28 cellular contexts compared by ENCODE assay signal in genomic region chr3:170027691-170028102, GRCh38. TPM values are rescaled to one million over a fixed set of nuclear protein-coding genes. Genes with fewer than 3 reads are reported as not detected.
A peak's percentile ranks its signal among the peaks of the same experiment; 100 is the strongest.
DNase-seq lines count a peak whose midpoint lies in the region; ATAC-seq, FAIRE-seq and TF ChIP-seq lines count a peak whose summit lies in the region.
"Had no signal": no experiment of that assay in that cellular context is flagged by ENCODE, and none has a peak within 500 bp of the region (broad histone marks: within the 10 kb centered on the region; RNA-seq: fewer than 3 reads in every experiment).

No MANE protein-coding gene starts in this region.

- ATAC-seq in activated CD4-positive, alpha-beta T cell treated with anti-CD3 and anti-CD28 coated beads for 36 hours: peak; percentile 71
- ATAC-seq in K562 (no peak), GM18520 (IDR thresholded peaks at IDR 0.05; ENCODE audit: unreplicated experiment) (no peak)
- ATAC-seq: HCT116 had no signal

- no peaks in the 10 kb centered on the region for H4K20me1 ChIP-seq in K562 (replicated peaks; ENCODE audit: control insufficient read depth, insufficient read depth, low read length)

- WGBS in K562 (ENCODE audit: insufficient coverage, low coverage, missing lambda C conversion rate): 7% methylated on average over 2 of the region's 2 CpGs

- no peaks in the 10 kb centered on the region for H3K36me3 Mint-ChIP-seq in activated CD4-positive, alpha-beta T cell treated with anti-CD3 and anti-CD28 coated beads for 36 hours (ENCODE audit: low read depth)
- peaks cover 8% of the 10 kb centered on the region for H3K36me3 Mint-ChIP-seq in T-helper 1 cell treated with Interleukin-12 subunit alpha and Interleukin-12 subunit beta and Interleukin-4 antibody, amounts not matched to agents 30 μg/mL and 1 μg/mL, for 36 hours (ENCODE audit: low read depth)

- TF ChIP-seq CTCF in GM12865 (IDR thresholded peaks at IDR 0.05; ENCODE audit: insufficient read depth, low read depth, low read length, missing control alignments) (no peak), K562 (IDR thresholded peaks at IDR 0.05 in 2 of 3, conservative IDR thresholded peaks at IDR 0.05 in 1 of 3; ENCODE audit: insufficient read depth in 2 of 3, low read depth in 1 of 3, low read length in 3 of 3) (no peak)

- H3K4me1 Mint-ChIP-seq in activated CD4-positive, alpha-beta T cell treated with anti-CD3 and anti-CD28 coated beads for 36 hours: peaks cover 17% of the 10 kb centered on the region
- peaks cover 26% of the 10 kb centered on the region for H3K4me1 Mint-ChIP-seq in T-helper 1 cell treated with Interleukin-12 subunit alpha and Interleukin-12 subunit beta and Interleukin-4 antibody, amounts not matched to agents 30 μg/mL and 1 μg/mL, for 36 hours (ENCODE audit: low read depth)

- intact Hi-C loops in activated CD4-positive, alpha-beta T cell treated with anti-CD3 and anti-CD28 coated beads for 36 hours (cut with DNase I, micrococcal nuclease): no loop called here
- intact Hi-C loops in K562 (cut with micrococcal nuclease): no loop called here

- H3K4me3 Mint-ChIP-seq in activated CD4-positive, alpha-beta T cell treated with anti-CD3 and anti-CD28 coated beads for 36 hours: no peak overlapping the region
- no peak overlapping the region for H3K4me3 Mint-ChIP-seq in T-helper 1 cell treated with Interleukin-12 subunit alpha and Interleukin-12 subunit beta and Interleukin-4 antibody, amounts not matched to agents 30 μg/mL and 1 μg/mL, for 36 hours
- H3K4me3 Mint-ChIP-seq: activated T-cell treated with anti-CD3 and anti-CD28 coated beads, Interleukin-2, amount 50 U/mL, for 4 hours had no signal

- H3K27me3 ChIP-seq in K562 (ENCODE audit: control insufficient read depth in 2 of 2, insufficient read depth in 2 of 2, low read length in 2 of 2): no peaks in the 10 kb centered on the region
- H3K27me3 ChIP-seq: spleen, thyroid gland had no signal

- H3K36me3 ChIP-seq in K562 (ENCODE audit: control insufficient read depth, insufficient read depth, low read length): no peaks in the 10 kb centered on the region
- H3K36me3 ChIP-seq: spleen, thyroid gland had no signal

- no peaks in the 10 kb centered on the region for H3K4me1 ChIP-seq in K562 (replicated peaks in 1 of 2; ENCODE audit: control insufficient read depth in 2 of 2, insufficient read depth in 2 of 2, low read length in 2 of 2)
- H3K4me1 ChIP-seq: thyroid gland had no signal

- DNase-seq in activated CD4-positive, alpha-beta T cell treated with anti-CD3 and anti-CD28 coated beads for 36 hours: peak; percentile 17
- DNase-seq in activated CD4-positive, alpha-beta T cell treated with anti-CD3 and anti-CD28 coated beads, Interleukin-2, amount 50 U/mL, for 4 hours: no peak
- DNase-seq in GM12865 (ENCODE audit: low read depth): peak; percentile 26
- DNase-seq in K562 (ENCODE audit: extremely low read depth in 1 of 4, low spot score in 3 of 4): no peak
- no peak for DNase-seq in GM12892 (ENCODE audit: insufficient read length)
- no peak for DNase-seq in NCI-H1694 treated with DMSO at 0.1 percent for 48 hours (lab: John Stamatoyannopoulos, UW)
- DNase-seq: 8988T; activated CD4-positive, alpha-beta T cell treated with anti-CD3 and anti-CD28 coated beads, Interleukin-2, amount 50 U/mL, for 1 hour; activated T-cell treated with anti-CD3 and anti-CD28 coated beads, Interleukin-2, amount 50 U/mL, for 4 hours; DMS153; GDM1; NCI-H1092; NCI-H2029 treated with DMSO at 0.1 percent for 48 hours; NCI-H345; NCI-H82; nucleus accumbens; Right ventricle myocardium superior; spleen; stimulated activated CD4-positive, alpha-beta T cell treated with anti-CD3 and anti-CD28 coated beads, Interleukin-4, amount 100 ng/mL, for 1 hour; stimulated activated naive CD4-positive, alpha-beta T cell treated with Interleukin-2 at 50 U/mL for 16 hours; SW 1271; thyroid gland had no signal

- TF ChIP-seq EP300 in K562 (IDR thresholded peaks at IDR 0.05; ENCODE audit: low read length): no peak

- no peaks in the 10 kb centered on the region for H3K9me3 ChIP-seq in K562 (replicated peaks; ENCODE audit: control insufficient read depth, insufficient read depth, low read depth, low read length)
- H3K9me3 ChIP-seq: spleen, thyroid gland had no signal

- no peak overlapping the region for H3K27ac ChIP-seq in K562 (ENCODE audit: extremely low read depth, low read depth, low read length)
- H3K27ac ChIP-seq: coronary artery, KMS-11, thyroid gland had no signal

- H3K4me2 ChIP-seq in K562 (ENCODE audit: insufficient read depth, low read length): no peak overlapping the region
- H3K4me2 ChIP-seq: KMS-11 had no signal

- no peak overlapping the region for H3K4me3 ChIP-seq in GM12865 (ENCODE audit: low read depth, low read length)
- no peak overlapping the region for H3K4me3 ChIP-seq in K562
- H3K4me3 ChIP-seq: coronary artery, spleen, thyroid gland had no signal

- H3K9me1 ChIP-seq in K562 (ENCODE audit: control insufficient read depth, insufficient read depth, low read length): no peaks in the 10 kb centered on the region

- H3K9ac ChIP-seq in K562 (ENCODE audit: insufficient read depth in 1 of 2, low read depth in 2 of 2, low read length in 2 of 2): no peak overlapping the region
- H3K9ac ChIP-seq: KMS-11 had no signal

- H3K27me3 Mint-ChIP-seq in activated CD4-positive, alpha-beta T cell treated with anti-CD3 and anti-CD28 coated beads for 36 hours: no peaks in the 10 kb centered on the region
- H3K27me3 Mint-ChIP-seq in T-helper 1 cell treated with Interleukin-12 subunit alpha and Interleukin-12 subunit beta and Interleukin-4 antibody, amounts not matched to agents 30 μg/mL and 1 μg/mL, for 36 hours (ENCODE audit: low read depth): no peaks in the 10 kb centered on the region

- POLR2A ChIA-PET in activated CD4-positive, alpha-beta T cell treated with anti-CD3 and anti-CD28 coated beads for 36 hours (lab: Charles Lee): no interaction called here
- POLR2A ChIA-PET in K562 (lab: Yijun Ruan, JAX): no interaction called here

- TF ChIP-seq POLR2A in K562 (conservative IDR thresholded peaks at IDR 0.05): no peak
- no peak for TF ChIP-seq POLR2A in GM12892 (IDR thresholded peaks at IDR 0.05; ENCODE audit: low read depth, low read length)

- 0 out of 2 replicates have a peak overlapping the region, but pooled peaks have one; percentile 34 for H2AFZ ChIP-seq in K562 (ENCODE audit: low read depth, low read length)

- H3K79me2 ChIP-seq in K562 (ENCODE audit: control insufficient read depth, insufficient read depth, low read length): no peaks in the 10 kb centered on the region

- H3K9me3 Mint-ChIP-seq in activated CD4-positive, alpha-beta T cell treated with anti-CD3 and anti-CD28 coated beads for 36 hours (ENCODE audit: low read depth): peaks cover 1% of the 10 kb centered on the region
- H3K9me3 Mint-ChIP-seq in T-helper 1 cell treated with Interleukin-12 subunit alpha and Interleukin-12 subunit beta and Interleukin-4 antibody, amounts not matched to agents 30 μg/mL and 1 μg/mL, for 36 hours: peaks cover 4% of the 10 kb centered on the region
- H3K9me3 Mint-ChIP-seq: activated T-cell treated with anti-CD3 and anti-CD28 coated beads, Interleukin-2, amount 50 U/mL, for 4 hours had no signal

- TF ChIP-seq RAD21 in K562 (CRISPR knock-in tag; conservative IDR thresholded peaks at IDR 0.05 in 1 of 2, IDR thresholded peaks at IDR 0.05 in 1 of 2): no peak

- in situ Hi-C loops in K562 (cut with MboI): no loop called here

- H3K27ac Mint-ChIP-seq in activated CD4-positive, alpha-beta T cell treated with anti-CD3 and anti-CD28 coated beads for 36 hours: no peak overlapping the region
- H3K27ac Mint-ChIP-seq in T-helper 1 cell treated with Interleukin-12 subunit alpha and Interleukin-12 subunit beta and Interleukin-4 antibody, amounts not matched to agents 30 μg/mL and 1 μg/mL, for 36 hours: peak overlapping the region; percentile 88

- BruUV-seq in K562 (replicated peaks; lab: Mats Ljungman, UMichigan): no TSS peak

- CTCF ChIA-PET in activated CD4-positive, alpha-beta T cell treated with anti-CD3 and anti-CD28 coated beads for 36 hours (lab: Charles Lee): no interaction called here
- CTCF ChIA-PET in K562 (lab: Yijun Ruan, JAX; ENCODE audit: low intra/inter-chr PET ratio): no interaction called here

- FAIRE-seq in K562 (lab: Jason Lieb, UNC) (no peak), GM12892 (lab: Jason Lieb, UNC) (no peak)
- FAIRE-seq: endometrium had no signal

TF ChIP-seq in K562, 482 proteins besides CTCF, POLR2A, EP300 and RAD21 (continues in another document):
- TF ChIP-seq TGIF2 (CRISPR knock-in tag; IDR thresholded peaks at IDR 0.05): no peak
- no peak for TF ChIP-seq TBP (optimal IDR thresholded peaks at IDR 0.05; ENCODE audit: low read depth, low read length)
- no peak for TF ChIP-seq ZNF668 (CRISPR knock-in tag; IDR thresholded peaks at IDR 0.05)

RNA-seq across cellular contexts. Expression of gene GPR160, which starts 10.1 kb away (rescaled TPM):
- total RNA-seq in activated CD4-positive, alpha-beta T cell treated with anti-CD3 and anti-CD28 coated beads for 36 hours: 10 to 100 TPM in 1 of 2 experiments, 1 to 10 TPM in 1; 9.4 to 11.1 TPM
- total RNA-seq in K562 (2011; cell fraction: chromatin; rRNA removed; ENCODE audit: low replicate concordance): 2.5 and 7.3 TPM in 2 replicates
- total RNA-seq in K562 (2011; cell fraction: nucleolus; rRNA removed): 1.3 and 2.4 TPM in 2 replicates
- 4.3 and 6.6 TPM in 2 replicates for total RNA-seq in K562 (2011; cell fraction: nucleoplasm; rRNA removed)
- 6.0 and 8.3 TPM in 2 replicates for total RNA-seq in K562 (2014; rRNA removed)
- total RNA-seq in K562 (2014; rRNA removed; fragmentation: Illumina TruSeq; extraction: Trizol): 9.1 and 9.6 TPM in 2 replicates
- 7.8 and 9.5 TPM in 2 replicates for total RNA-seq in K562 (2015; rRNA removed; fragmentation: Illumina TruSeq; extraction: Trizol)
- total RNA-seq in K562 (2021): 5.0 and 6.6 TPM in 2 replicates
- polyA plus RNA-seq in K562 (2011; rRNA removed): 6.8 and 8.7 TPM in 2 replicates
- 2.9 and 4.4 TPM in 2 replicates for polyA plus RNA-seq in K562 (2011; cell fraction: cytosol; rRNA removed)
- polyA plus RNA-seq in K562 (2011; cell fraction: nucleus; rRNA removed): 1.4 and 1.7 TPM in 2 replicates
- 6.9 and 16.9 TPM in 2 replicates for polyA plus RNA-seq in K562 (2012)
- polyA plus RNA-seq in K562 (2014; fragmentation: Illumina TruSeq; extraction: Trizol): 9.9 and 10.5 TPM in 2 replicates
- 1 to 10 TPM; 1.3 to 1.5 TPM for polyA plus RNA-seq in K562 (2014; fragmentation: Nextera tagmentation; extraction: Ambion mirVana)
- polyA plus RNA-seq in K562 (2014; rRNA removed): 5.1 and 6.0 TPM in 2 replicates
- polyA minus RNA-seq in K562 (2011; rRNA and poly(A)+ RNA removed): 5.0 and 5.8 TPM in 2 replicates
- 2.4 and 3.2 TPM in 2 replicates for polyA minus RNA-seq in K562 (2011; cell fraction: cytosol; rRNA and poly(A)+ RNA removed)
- 1.5 and 2.7 TPM in 2 replicates for polyA minus RNA-seq in K562 (2011; cell fraction: nucleus; rRNA and poly(A)+ RNA removed)
- polyA plus RNA-seq in GM12892 (2012; ENCODE audit: missing spikeins): 72.5 TPM

Comparison
In these comparisons a context has a peak if more than half of its experiments do, and no peak if none do; other contexts are left out.
1. DNase-seq: peak in activated CD4-positive, alpha-beta T cell treated with anti-CD3 and anti-CD28 coated beads for 36 hours (single experiment) and GM12865 (single experiment); none in activated CD4-positive, alpha-beta T cell treated with anti-CD3 and anti-CD28 coated beads, Interleukin-2, amount 50 U/mL, for 4 hours (0 of 2), K562 (0 of 4), GM12892 (single experiment) and NCI-H1694 treated with DMSO at 0.1 percent for 48 hours (single experiment).